In genomic region chr22:46746620-46747019, GRCh38 we compare ENCODE assay signal across 23 cellular contexts.
"Had no signal": no experiment of that assay in that cellular context is flagged by ENCODE, and none has a peak within 500 bp of the region (broad histone marks: within the 10 kb centered on the region; RNA-seq: fewer than 3 reads in every experiment).

No MANE protein-coding gene starts in this region.

- DNase-seq: activated CD4-positive, alpha-beta T cell treated with anti-CD3 and anti-CD28 coated beads for 1 hour; activated CD4-positive, alpha-beta T cell treated with anti-CD3 and anti-CD28 coated beads, Interleukin-2, amount 50 U/mL, for 1 hour; activated CD8-positive, alpha-beta memory T cell treated with anti-CD3 and anti-CD28 coated beads for 24 hours; activated CD8-positive, alpha-beta memory T cell treated with anti-CD3 and anti-CD28 coated beads, Interleukin-2, amount 50 U/mL, for 4 hours; activated naive CD4-positive, alpha-beta T cell; activated naive CD8-positive, alpha-beta T cell treated with anti-CD3 and anti-CD28 coated beads for 36 hours; activated T-cell treated with anti-CD3 and anti-CD28 coated beads, Interleukin-2, amount 50 U/mL, for 24 hours; amniotic stem cell; cerebellar nuclear complex; endodermal cell; esophagus squamous epithelium; head of caudate nucleus; nucleus accumbens; stimulated activated CD4-positive, alpha-beta T cell treated with anti-CD3 and anti-CD28 coated beads, Interleukin-4, amount 100 ng/mL, for 24 hours; stimulated activated naive CD8-positive, alpha-beta T cell treated with anti-CD3 and anti-CD28 coated beads, Interleukin-15, Interleukin-2, amounts not matched to agents 100 U/mL and 50 U/mL, for 24 hours; T-helper 1 cell; T-helper 9 cell; upper lobe of left lung had no signal

- ATAC-seq: gastroesophageal sphincter; left lung; stimulated activated naive CD8-positive, alpha-beta T cell treated with anti-CD3 and anti-CD28 coated beads, Interleukin-15, Interleukin-2, amounts not matched to agents 100 U/mL and 50 U/mL, for 24 hours had no signal

- H3K4me3 Mint-ChIP-seq: activated naive CD8-positive, alpha-beta T cell treated with anti-CD3 and anti-CD28 coated beads for 36 hours; activated T-cell treated with anti-CD3 and anti-CD28 coated beads, Interleukin-2, amount 50 U/mL, for 24 hours; endodermal cell; nephron had no signal

- H3K36me3 ChIP-seq: esophagus squamous epithelium, gastroesophageal sphincter, left lung, upper lobe of left lung had no signal

- H3K27ac ChIP-seq: coronary artery, esophagus squamous epithelium, gastroesophageal sphincter, left lung, upper lobe of left lung had no signal

- H3K4me1 Mint-ChIP-seq: endodermal cell, nephron had no signal

- H3K27ac Mint-ChIP-seq: activated naive CD8-positive, alpha-beta T cell treated with anti-CD3 and anti-CD28 coated beads for 36 hours; activated T-cell treated with anti-CD3 and anti-CD28 coated beads, Interleukin-2, amount 50 U/mL, for 24 hours; activated T-helper 2 cell treated with anti-CD3 and anti-CD28 coated beads, Interferon-gamma antibody, Interleukin-2, Interleukin-4, amounts not matched to agents 10 μg/mL and 5 μg/mL and 100 μg/mL, durations not matched to agents 14 hours and 24 hours and 36 hours; endodermal cell; nephron had no signal

- H3K4me3 ChIP-seq: coronary artery, esophagus squamous epithelium, gastroesophageal sphincter, left lung, upper lobe of left lung had no signal

- H3K9me3 ChIP-seq: esophagus squamous epithelium, gastroesophageal sphincter, left lung, upper lobe of left lung had no signal

- H3K27me3 Mint-ChIP-seq: activated naive CD8-positive, alpha-beta T cell treated with anti-CD3 and anti-CD28 coated beads for 36 hours; activated T-cell treated with anti-CD3 and anti-CD28 coated beads, Interleukin-2, amount 50 U/mL, for 24 hours had no signal

- H3K36me3 Mint-ChIP-seq: activated naive CD8-positive, alpha-beta T cell treated with anti-CD3 and anti-CD28 coated beads for 36 hours had no signal

- H3K27me3 ChIP-seq: left lung, upper lobe of left lung had no signal
